Comparison of ENCODE assay signal across 13 cellular contexts in the genomic region with DNA sequence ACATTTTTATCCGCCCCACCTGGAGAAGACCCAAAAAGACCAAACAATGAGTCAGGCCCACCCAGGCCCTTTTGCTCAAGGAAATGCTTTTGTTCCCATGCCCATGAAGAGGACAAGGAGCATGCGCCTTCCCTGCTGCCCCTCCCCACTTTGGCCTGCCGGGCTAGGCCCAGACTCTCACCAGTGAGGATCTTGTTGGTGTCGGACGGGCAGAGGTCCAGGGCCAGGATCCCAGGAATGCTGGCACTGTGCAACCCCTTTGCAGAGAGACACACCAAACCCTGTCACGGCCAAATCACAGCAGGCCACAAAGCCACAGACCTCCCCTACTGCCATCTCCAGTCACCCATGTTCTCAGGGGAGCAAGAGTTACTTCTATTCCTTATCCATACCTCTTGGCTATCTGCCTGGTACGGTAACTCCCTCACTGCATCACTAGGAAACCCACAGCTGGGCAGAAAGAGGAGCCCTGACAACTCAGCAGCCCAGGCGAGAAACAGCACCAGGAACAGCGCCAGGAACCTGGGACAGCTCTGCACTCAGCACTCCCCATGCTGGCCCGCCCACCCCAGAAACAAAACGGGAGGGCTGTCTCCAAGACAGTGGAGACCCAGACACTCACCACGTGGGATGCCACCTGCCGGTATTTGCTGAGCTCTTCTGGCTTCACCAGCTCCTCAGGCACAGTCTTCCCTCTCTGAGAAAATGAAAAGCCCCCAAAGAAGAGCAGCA. TPM values are rescaled to one million over a fixed set of nuclear protein-coding genes. Genes with fewer than 3 reads are reported as not detected.
"Had no signal": no experiment of that assay in that cellular context is flagged by ENCODE, and none has a peak within 500 bp of the region (broad histone marks: within the 10 kb centered on the region; RNA-seq: fewer than 3 reads in every experiment).

No MANE protein-coding gene starts in this region.

- H3K9me3 Mint-ChIP-seq: activated T-cell treated with anti-CD3 and anti-CD28 coated beads, Interleukin-2, amount 50 U/mL, for 72 hours; memory B cell; neural crest cell had no signal

- ATAC-seq: activated CD8-positive, alpha-beta memory T cell treated with anti-CD3 and anti-CD28 coated beads, Interleukin-2, amount 10 ng/mL, durations not matched to agents 7 days and 5 days; activated T-cell treated with anti-CD3 and anti-CD28 coated beads, Interleukin-2, amount 50 U/mL, for 72 hours; esophagus mucosa had no signal

- H3K27me3 Mint-ChIP-seq: activated CD8-positive, alpha-beta memory T cell treated with anti-CD3 and anti-CD28 coated beads, Interleukin-2, amount 10 ng/mL, durations not matched to agents 7 days and 5 days; memory B cell had no signal

- DNase-seq: activated CD4-positive, alpha-beta T cell treated with anti-CD3 and anti-CD28 coated beads, Interleukin-2, amount 50 U/mL, for 1 hour; activated CD8-positive, alpha-beta memory T cell treated with anti-CD3 and anti-CD28 coated beads, Interleukin-2, amount 10 ng/mL, durations not matched to agents 7 days and 5 days; activated naive CD4-positive, alpha-beta T cell; activated T-cell treated with anti-CD3 and anti-CD28 coated beads, Interleukin-2, amount 50 U/mL, for 72 hours; amniotic stem cell; ovary; tibial artery had no signal

- H3K4me3 Mint-ChIP-seq: activated CD8-positive, alpha-beta memory T cell treated with anti-CD3 and anti-CD28 coated beads, Interleukin-2, amount 10 ng/mL, durations not matched to agents 7 days and 5 days; activated T-cell treated with anti-CD3 and anti-CD28 coated beads, Interleukin-2, amount 50 U/mL, for 72 hours; memory B cell had no signal

- H3K27ac Mint-ChIP-seq: activated T-cell treated with anti-CD3 and anti-CD28 coated beads, Interleukin-2, amount 50 U/mL, for 72 hours; memory B cell had no signal

RNA-seq across cellular contexts. Expression of gene ZP1, which starts 33.5 kb away (rescaled TPM):
- total RNA-seq: activated CD8-positive, alpha-beta memory T cell treated with anti-CD3 and anti-CD28 coated beads, Interleukin-2, amount 10 ng/mL, durations not matched to agents 7 days and 5 days; activated T-cell treated with anti-CD3 and anti-CD28 coated beads, Interleukin-2, amount 50 U/mL, for 72 hours; dermis microvascular lymphatic vessel endothelial cell; esophagus mucosa; glomerular endothelial cell; neural crest cell; ovary; vagina had no signal

RNA-seq across cellular contexts. Expression of gene PTGDR2, which starts 45.1 kb away (rescaled TPM):
- total RNA-seq: dermis microvascular lymphatic vessel endothelial cell, glomerular endothelial cell had no signal
